26 cellular contexts compared by ENCODE assay signal in genomic region chr3:195386739-195387138, GRCh38.
"Had no signal": no experiment of that assay in that cellular context is flagged by ENCODE, and none has a peak within 500 bp of the region (broad histone marks: within the 10 kb centered on the region; RNA-seq: fewer than 3 reads in every experiment).

No MANE protein-coding gene starts in this region.

- H3K27ac ChIP-seq: ascending aorta, cardiac muscle cell, esophagus muscularis mucosa, foreskin keratinocyte, heart right ventricle, left lung, lower lobe of right lung, right lobe of liver, testis, vagina had no signal

- ATAC-seq: activated CD4-positive, alpha-beta T cell treated with anti-CD3 and anti-CD28 coated beads for 36 hours; activated CD8-positive, alpha-beta memory T cell treated with anti-CD3 and anti-CD28 coated beads, Interleukin-2, amount 10 ng/mL, durations not matched to agents 7 days and 5 days; activated CD8-positive, alpha-beta T cell treated with anti-CD3 and anti-CD28 coated beads, Interleukin-2, amount 10 ng/mL, durations not matched to agents 7 days and 5 days; foreskin keratinocyte; heart right ventricle; left lung; lower lobe of right lung; natural killer cell treated with Interleukin-12 subunit alpha and Interleukin-12 subunit beta and Interleukin-15 and Interleukin-18, amount 100 ng/mL, for 72 hours; right lobe of liver; stimulated activated naive CD8-positive, alpha-beta T cell treated with anti-CD3 and anti-CD28 coated beads, Interleukin-15, Interleukin-2, amounts not matched to agents 100 U/mL and 50 U/mL, for 24 hours had no signal

- H3K4me3 ChIP-seq: ascending aorta, cardiac muscle cell, esophagus muscularis mucosa, heart right ventricle, left lung, lower lobe of right lung, right lobe of liver, testis, transverse colon, vagina had no signal

- H3K9me3 Mint-ChIP-seq: activated naive CD8-positive, alpha-beta T cell treated with anti-CD3 and anti-CD28 coated beads for 36 hours; brain; natural killer cell treated with Interleukin-12 subunit alpha and Interleukin-12 subunit beta and Interleukin-15 and Interleukin-18, amount 100 ng/mL, for 72 hours; T-helper 2 cell treated with Interferon-gamma antibody and Interleukin-4, amounts not matched to agents 5 μg/mL and 100 μg/mL, for 36 hours had no signal

- H3K4me3 Mint-ChIP-seq: activated CD4-positive, alpha-beta T cell treated with anti-CD3 and anti-CD28 coated beads for 36 hours; activated CD8-positive, alpha-beta memory T cell treated with anti-CD3 and anti-CD28 coated beads, Interleukin-2, amount 10 ng/mL, durations not matched to agents 7 days and 5 days; activated CD8-positive, alpha-beta T cell treated with anti-CD3 and anti-CD28 coated beads, Interleukin-2, amount 10 ng/mL, durations not matched to agents 7 days and 5 days; activated naive CD8-positive, alpha-beta T cell treated with anti-CD3 and anti-CD28 coated beads for 36 hours; brain; natural killer cell treated with Interleukin-12 subunit alpha and Interleukin-12 subunit beta and Interleukin-15 and Interleukin-18, amount 100 ng/mL, for 72 hours; T-helper 2 cell treated with Interferon-gamma antibody and Interleukin-4, amounts not matched to agents 5 μg/mL and 100 μg/mL, for 36 hours had no signal

- H3K4me1 ChIP-seq: ascending aorta, foreskin keratinocyte, right lobe of liver, vagina had no signal

- H3K9me3 ChIP-seq: ascending aorta, esophagus muscularis mucosa, heart right ventricle, left lung, lower lobe of right lung, right lobe of liver, testis, transverse colon, vagina had no signal

- H3K27me3 ChIP-seq: ascending aorta, cardiac muscle cell, esophagus muscularis mucosa, foreskin keratinocyte, heart right ventricle, left lung, right lobe of liver, testis, transverse colon, vagina had no signal

- H3K27me3 Mint-ChIP-seq: activated CD4-positive, alpha-beta T cell treated with anti-CD3 and anti-CD28 coated beads for 36 hours; activated CD8-positive, alpha-beta memory T cell treated with anti-CD3 and anti-CD28 coated beads, Interleukin-2, amount 10 ng/mL, durations not matched to agents 7 days and 5 days; activated naive CD8-positive, alpha-beta T cell treated with anti-CD3 and anti-CD28 coated beads for 36 hours; brain; natural killer cell treated with Interleukin-12 subunit alpha and Interleukin-12 subunit beta and Interleukin-15 and Interleukin-18, amount 100 ng/mL, for 72 hours had no signal

- H3K27ac Mint-ChIP-seq: activated CD4-positive, alpha-beta T cell treated with anti-CD3 and anti-CD28 coated beads for 36 hours; activated CD8-positive, alpha-beta memory T cell treated with anti-CD3 and anti-CD28 coated beads, Interleukin-2, amount 10 ng/mL, durations not matched to agents 7 days and 5 days; activated CD8-positive, alpha-beta T cell treated with anti-CD3 and anti-CD28 coated beads, Interleukin-2, amount 10 ng/mL, durations not matched to agents 7 days and 5 days; activated naive CD8-positive, alpha-beta T cell treated with anti-CD3 and anti-CD28 coated beads for 36 hours; brain; T-helper 2 cell treated with Interferon-gamma antibody and Interleukin-4, amounts not matched to agents 5 μg/mL and 100 μg/mL, for 36 hours had no signal

- H3K36me3 ChIP-seq: cardiac muscle cell, right lobe of liver had no signal

- DNase-seq: activated CD4-positive, alpha-beta T cell treated with anti-CD3 and anti-CD28 coated beads for 36 hours; activated CD4-positive, CD25-positive, alpha-beta regulatory T cell; activated CD8-positive, alpha-beta memory T cell treated with anti-CD3 and anti-CD28 coated beads, Interleukin-2, amount 10 ng/mL, durations not matched to agents 7 days and 5 days; activated CD8-positive, alpha-beta T cell treated with anti-CD3 and anti-CD28 coated beads, Interleukin-2, amount 10 ng/mL, durations not matched to agents 7 days and 5 days; activated naive CD4-positive, alpha-beta T cell; activated naive CD8-positive, alpha-beta T cell treated with anti-CD3 and anti-CD28 coated beads for 36 hours; activated T-cell treated with anti-CD3 and anti-CD28 coated beads, Interleukin-2, amount 50 U/mL, for 48 hours; cortex of kidney; foreskin keratinocyte; heart right ventricle; left lung; lower lobe of right lung; mesenchymal stem cell; right lobe of liver; stimulated activated CD4-positive, alpha-beta T cell treated with anti-CD3 and anti-CD28 coated beads, Interleukin-12 subunit alpha, Interleukin-12 subunit beta, amount 100 ng/mL, for 4 hours; stimulated activated CD4-positive, alpha-beta T cell treated with anti-CD3 and anti-CD28 coated beads, Interleukin-4, amount 100 ng/mL, for 1 hour; stimulated activated naive CD8-positive, alpha-beta T cell treated with anti-CD3 and anti-CD28 coated beads, Interleukin-15, Interleukin-2, amounts not matched to agents 100 U/mL and 50 U/mL, for 24 hours; testis; transverse colon had no signal
